ENCODE assay signal across 27 cellular contexts in the genomic region with DNA sequence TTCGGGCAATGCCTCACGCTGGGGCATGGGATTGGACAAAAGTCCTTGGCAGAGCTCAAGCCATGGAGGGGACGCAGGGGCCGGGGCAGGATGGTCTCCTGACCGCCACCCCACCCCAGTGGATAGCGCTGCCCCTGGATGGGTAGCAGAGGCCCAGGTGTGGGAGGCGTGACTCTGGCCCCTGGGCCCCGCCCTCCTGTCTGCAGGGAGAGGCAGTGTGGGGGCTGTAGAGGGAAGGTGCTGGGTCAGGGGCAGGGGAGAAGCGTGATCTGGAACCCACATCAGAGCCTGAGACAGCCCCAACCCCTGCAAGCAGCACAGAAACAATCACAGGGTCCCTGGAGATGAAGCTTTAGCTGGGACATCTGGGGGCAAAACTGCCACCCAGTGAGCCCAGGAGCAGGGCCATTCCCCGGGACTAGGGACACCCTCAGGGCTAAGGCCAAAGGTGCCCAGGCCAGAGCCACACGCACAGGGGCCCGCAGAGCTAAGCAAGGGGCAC. TPM values are rescaled to one million over a fixed set of nuclear protein-coding genes. Genes with fewer than 3 reads are reported as not detected.
DNase-seq lines count a peak whose midpoint lies in the region; ATAC-seq, FAIRE-seq and TF ChIP-seq lines count a peak whose summit lies in the region.
"Had no signal": no experiment of that assay in that cellular context is flagged by ENCODE, and none has a peak within 500 bp of the region (broad histone marks: within the 10 kb centered on the region; RNA-seq: fewer than 3 reads in every experiment).

No MANE protein-coding gene starts in this region.

- H3K4me3 ChIP-seq in A673 (ENCODE audit: low read depth, low read length, poor library complexity, severe bottlenecking) (no peak overlapping the region), mesendoderm (ENCODE audit: low read length) (no peak overlapping the region), HepG2 (replicated peaks in 1 of 3; ENCODE audit: insufficient read depth in 1 of 3, low read depth in 2 of 3, low read length in 3 of 3) (no peak overlapping the region)
- H3K4me3 ChIP-seq: cardiac muscle cell, lung, Peyer's patch, SJSA1 had no signal

- no peak overlapping the region for H2BK120ac ChIP-seq in mesendoderm (ENCODE audit: low read depth, low read length)

- POLR2A ChIA-PET in A673 (lab: Charles Lee; ENCODE audit: low non-redundant PET), result no interaction called here
- POLR2A ChIA-PET in RWPE1 (lab: Yijun Ruan, JAX; ENCODE audit: low non-redundant PET), result no interaction called here
- POLR2A ChIA-PET in HepG2 (lab: Yijun Ruan, JAX), result no interaction called here

- H3K4me3 Mint-ChIP-seq in CD14-positive monocyte, result no peak overlapping the region
- H3K4me3 Mint-ChIP-seq: activated CD4-positive, alpha-beta T cell treated with anti-CD3 and anti-CD28 coated beads for 36 hours; CD4-positive, CD25-positive, alpha-beta regulatory T cell; HFFc6; stimulated activated effector memory CD8-positive, alpha-beta T cell treated with anti-CD3 and anti-CD28 coated beads, Interleukin-12 subunit alpha, Interleukin-12 subunit beta, amount 100 ng/mL, for 72 hours; T-helper 1 cell treated with Interleukin-12 subunit alpha and Interleukin-12 subunit beta and Interleukin-4 antibody, amounts not matched to agents 30 μg/mL and 1 μg/mL, for 36 hours had no signal

- H3K36me3 ChIP-seq in A673 (ENCODE audit: insufficient read depth, low read length, poor library complexity, severe bottlenecking), result no peaks in the 10 kb centered on the region
- H3K36me3 ChIP-seq in mesendoderm (ENCODE audit: control insufficient read depth, insufficient read depth, low read length), result no peaks in the 10 kb centered on the region
- peaks cover 2 to 7% of the 10 kb centered on the region in 2 experiments; a peak in 3 of 5 replicates for H3K36me3 ChIP-seq in HepG2 (replicated peaks in 1 of 2; ENCODE audit: control insufficient read depth in 1 of 2, insufficient read depth in 2 of 2, low read length in 2 of 2)
- H3K36me3 ChIP-seq: cardiac muscle cell had no signal

- ATAC-seq in HepG2 (no peak), HG03108 (IDR thresholded peaks at IDR 0.05; ENCODE audit: unreplicated experiment) (no peak)
- ATAC-seq: activated CD4-positive, alpha-beta T cell treated with anti-CD3 and anti-CD28 coated beads for 36 hours; stimulated activated effector memory CD8-positive, alpha-beta T cell treated with anti-CD3 and anti-CD28 coated beads, Interleukin-12 subunit alpha, Interleukin-12 subunit beta, amount 100 ng/mL, for 72 hours had no signal

- H2BK5ac ChIP-seq in mesendoderm (ENCODE audit: low read length), result no peak overlapping the region

- no peak overlapping the region for H3K4me2 ChIP-seq in mesendoderm (ENCODE audit: low read length)
- no peak overlapping the region for H3K4me2 ChIP-seq in HepG2 (ENCODE audit: low read depth, low read length)

- no peak overlapping the region for H3K27ac Mint-ChIP-seq in CD14-positive monocyte
- H3K27ac Mint-ChIP-seq: activated CD4-positive, alpha-beta T cell treated with anti-CD3 and anti-CD28 coated beads for 36 hours; CD4-positive, CD25-positive, alpha-beta regulatory T cell; HFFc6; stimulated activated effector memory CD8-positive, alpha-beta T cell treated with anti-CD3 and anti-CD28 coated beads, Interleukin-12 subunit alpha, Interleukin-12 subunit beta, amount 100 ng/mL, for 72 hours; T-helper 1 cell treated with Interleukin-12 subunit alpha and Interleukin-12 subunit beta and Interleukin-4 antibody, amounts not matched to agents 30 μg/mL and 1 μg/mL, for 36 hours had no signal

- no peak overlapping the region for H4K5ac ChIP-seq in mesendoderm (ENCODE audit: low read length)

- H2AK5ac ChIP-seq in mesendoderm (ENCODE audit: low read length), result no peak overlapping the region

- H4K8ac ChIP-seq in mesendoderm (ENCODE audit: low read depth, low read length), result no peak overlapping the region

- no peak for TF ChIP-seq POLR2A in HepG2 (IDR thresholded peaks at IDR 0.05; ENCODE audit: insufficient read depth in 1 of 2, low read depth in 2 of 2, low read length in 2 of 2)

- H3K4me1 Mint-ChIP-seq in CD14-positive monocyte, result peaks cover 75% of the 10 kb centered on the region

- H3K36me3 Mint-ChIP-seq in CD14-positive monocyte, result peaks cover 35 to 45% of the 10 kb centered on the region in 2 donors
- H3K36me3 Mint-ChIP-seq: stimulated activated effector memory CD8-positive, alpha-beta T cell treated with anti-CD3 and anti-CD28 coated beads, Interleukin-12 subunit alpha, Interleukin-12 subunit beta, amount 100 ng/mL, for 72 hours had no signal

- H3K27ac ChIP-seq in A673 (ENCODE audit: low read depth, low read length, poor library complexity, severe bottlenecking), result peak overlapping the region; percentile 32
- H3K27ac ChIP-seq in RWPE1, result peak overlapping the region; percentile 99
- no peak overlapping the region for H3K27ac ChIP-seq in mesendoderm (ENCODE audit: low read depth, low read length)
- H3K27ac ChIP-seq in HepG2 (ENCODE audit: extremely low read length, insufficient read depth, low read length), result no peak overlapping the region
- H3K27ac ChIP-seq: cardiac muscle cell, Peyer's patch, SJSA1 had no signal

- BruUV-seq in A673 (replicated peaks; lab: Mats Ljungman, UMichigan) (no TSS peak), HepG2 (replicated peaks; lab: Mats Ljungman, UMichigan) (no TSS peak)

- intact Hi-C loops in A673 (cut with micrococcal nuclease; ENCODE audit: unreplicated experiment) (no loop called here), CD14-positive monocyte (cut with micrococcal nuclease) (no loop called here), HepG2 (cut with micrococcal nuclease; ENCODE audit: unreplicated experiment) (no loop called here)

- H3K79me2 ChIP-seq in mesendoderm (ENCODE audit: control insufficient read depth, insufficient read depth, low read length) (no peaks in the 10 kb centered on the region), HepG2 (ENCODE audit: insufficient read depth, low read length) (peaks cover 30% of the 10 kb centered on the region)

- TF ChIP-seq EP300 in HepG2 (IDR thresholded peaks at IDR 0.05; ENCODE audit: low read depth in 2 of 2, low read length in 2 of 2) (no peak), HepG2 (CRISPR knock-in tag; IDR thresholded peaks at IDR 0.05; ENCODE audit: borderline replicate concordance) (no peak)

- FAIRE-seq in HepG2 (lab: Jason Lieb, UNC), result no peak
- FAIRE-seq: kidney, urothelium cell line had no signal

- no peak overlapping the region for H2AFZ ChIP-seq in HepG2 (ENCODE audit: low read length)

- H3K27me3 ChIP-seq in A673 (replicated peaks; ENCODE audit: insufficient read depth, low read depth, low read length, poor library complexity), result no peaks in the 10 kb centered on the region
- H3K27me3 ChIP-seq in mesendoderm (ENCODE audit: insufficient read depth, low read length, poor library complexity), result no peaks in the 10 kb centered on the region
- no peaks in the 10 kb centered on the region for H3K27me3 ChIP-seq in HepG2 (ENCODE audit: control insufficient read depth in 1 of 2, insufficient read depth in 2 of 2, low read length in 2 of 2)
- H3K27me3 ChIP-seq: Peyer's patch, SJSA1 had no signal

- H3K9me3 ChIP-seq in A673 (ENCODE audit: low read depth, low read length, poor library complexity, severe bottlenecking), result no peaks in the 10 kb centered on the region
- H3K9me3 ChIP-seq in HepG2 (ENCODE audit: low read length), result no peaks in the 10 kb centered on the region
- H3K9me3 ChIP-seq: Peyer's patch, SJSA1 had no signal

- H3K23ac ChIP-seq in mesendoderm (ENCODE audit: low read length), result no peak overlapping the region

- no peak overlapping the region for H3K18ac ChIP-seq in mesendoderm (ENCODE audit: low read length)

- TF ChIP-seq CTCF in A673 (conservative IDR thresholded peaks at IDR 0.05; ENCODE audit: low read depth, low read length) (no peak), CD14-positive monocyte (IDR thresholded peaks at IDR 0.05) (no peak), RWPE1 (conservative IDR thresholded peaks at IDR 0.05; ENCODE audit: low read depth) (no peak), HepG2 (CRISPR knock-in tag; IDR thresholded peaks at IDR 0.05) (no peak)

- no peaks in the 10 kb centered on the region for H3K79me1 ChIP-seq in mesendoderm (ENCODE audit: low read length)

- CTCF ChIA-PET in A673 (lab: Charles Lee), result no interaction called here
- CTCF ChIA-PET in RWPE1 (lab: Yijun Ruan, JAX), result interaction anchor here (0.6 kb wide), 1 partner anchor 229 kb away, joined by 3 read pairs; no protein-coding TSS in a partner anchor
- CTCF ChIA-PET in HepG2 (lab: Yijun Ruan, JAX; ENCODE audit: low intra/inter-chr PET ratio, low total read pairs), result no interaction called here

- peak overlapping the region; percentile 34 for H3K56ac ChIP-seq in mesendoderm (ENCODE audit: low read length)

- H3K4ac ChIP-seq in mesendoderm (ENCODE audit: low read depth, low read length), result no peak overlapping the region

- peaks cover 29% of the 10 kb centered on the region for H4K20me1 ChIP-seq in HepG2 (ENCODE audit: insufficient read depth, low read length)

- TF ChIP-seq RAD21 in HepG2 (CRISPR knock-in tag; IDR thresholded peaks at IDR 0.05), result no peak

- H3K9ac ChIP-seq in mesendoderm (ENCODE audit: low read length) (no peak overlapping the region), HepG2 (ENCODE audit: insufficient read depth, low read depth, low read length) (no peak overlapping the region)

- no peak for DNase-seq in A673 (ENCODE audit: low spot score)
- DNase-seq in CD14-positive monocyte (ENCODE audit: low spot score), result peak; percentile 33
- DNase-seq in RWPE1 (ENCODE audit: low spot score), result no peak
- no peak for DNase-seq in mesendoderm
- DNase-seq in HepG2 (ENCODE audit: low spot score), result no peak
- no peak for DNase-seq in NCI-H2081 treated with DMSO at 0.1 percent for 48 hours (lab: John Stamatoyannopoulos, UW)
- no peak for DNase-seq in NCI-H774 (lab: John Stamatoyannopoulos, UW)
- DNase-seq: ACHN; activated CD4-positive, alpha-beta T cell treated with anti-CD3 and anti-CD28 coated beads for 36 hours; activated naive CD4-positive, alpha-beta T cell treated with anti-CD3 and anti-CD28 coated beads, Interleukin-2, amount 50 U/mL, for 16 hours; activated T-cell treated with anti-CD3 and anti-CD28 coated beads, Interleukin-2, amount 50 U/mL, for 48 hours; CD4-positive, CD25-positive, alpha-beta regulatory T cell; dermis blood vessel endothelial cell; HFFc6; KG1; NCI-H1436 treated with DMSO at 0.1 percent for 48 hours; NCI-H2171; NCI-H510A treated with DMSO at 0.1 percent for 48 hours had no signal

- WGBS in mesendoderm (ENCODE audit: extremely low coverage, insufficient coverage, low lambda C conversion rate), result no CpG with 5 or more reads among the region's 12 CpGs
- 100% methylated on average over 4 of the region's 12 CpGs for WGBS in HepG2 (ENCODE audit: low lambda C conversion rate)

- peaks cover 0 to 3% (median 0%) of the 10 kb centered on the region in 3 donors for H3K27me3 Mint-ChIP-seq in CD14-positive monocyte (ENCODE audit: low read depth in 3 of 3)
- H3K27me3 Mint-ChIP-seq: CD4-positive, CD25-positive, alpha-beta regulatory T cell had no signal

- H3K9me3 Mint-ChIP-seq in CD14-positive monocyte, result peaks cover 0 to 2% (median 0%) of the 10 kb centered on the region in 7 donors
- H3K9me3 Mint-ChIP-seq: CD4-positive, CD25-positive, alpha-beta regulatory T cell; HFFc6; stimulated activated effector memory CD8-positive, alpha-beta T cell treated with anti-CD3 and anti-CD28 coated beads, Interleukin-12 subunit alpha, Interleukin-12 subunit beta, amount 100 ng/mL, for 72 hours; T-helper 1 cell treated with Interleukin-12 subunit alpha and Interleukin-12 subunit beta and Interleukin-4 antibody, amounts not matched to agents 30 μg/mL and 1 μg/mL, for 36 hours had no signal

- no peak overlapping the region for H2BK15ac ChIP-seq in mesendoderm (replicated peaks; ENCODE audit: low read depth)

- H3K4me1 ChIP-seq in A673 (ENCODE audit: insufficient read depth, low read length, poor library complexity, severe bottlenecking) (peaks cover 72% of the 10 kb centered on the region), mesendoderm (ENCODE audit: control insufficient read depth, low read depth, low read length) (no peaks in the 10 kb centered on the region), HepG2 (ENCODE audit: insufficient read depth, low read length) (peaks cover 16% of the 10 kb centered on the region)

- in situ Hi-C loops in HepG2 (cut with HindIII; ENCODE audit: extremely low pct_ligation_motif_present, low pct_unique_long_range_greater_than_20kb), result no loop called here

RNA-seq across cellular contexts. Expression of a gene that starts 36.2 kb away (rescaled TPM):
- total RNA-seq in A673 (2021) (19.5 and 22.7 TPM in 2 replicates), HepG2 (2016; rRNA removed; fragmentation: Illumina TruSeq; extraction: Trizol) (10.5 and 12.3 TPM in 2 replicates)
- polyA plus RNA-seq in CD14-positive monocyte (1 to 10 TPM; 8.1 to 8.7 TPM), HepG2 (2011; rRNA removed) (5.9 and 6.3 TPM in 2 replicates)
- polyA plus RNA-seq in mesendoderm (2013, experiment 1 of 2), result 2.0 TPM
- 2.2 TPM for polyA plus RNA-seq in mesendoderm (2013, experiment 2 of 2)
- 2.1 and 2.2 TPM in 2 replicates for total RNA-seq in HepG2 (2016; cell fraction: cytosol; rRNA removed; fragmentation: Illumina TruSeq; extraction: Trizol; ENCODE audit: low read depth)
- 9.0 and 12.3 TPM in 2 replicates for total RNA-seq in HepG2 (2016; cell fraction: insoluble cytoplasmic fraction; rRNA removed; fragmentation: Illumina TruSeq; extraction: Trizol)
- total RNA-seq in HepG2 (2016; cell fraction: membrane; rRNA removed; fragmentation: Illumina TruSeq; extraction: Trizol), result 5.3 TPM in 2 replicates
- total RNA-seq in HepG2 (2016; cell fraction: nucleus; rRNA removed; fragmentation: Illumina TruSeq; extraction: Trizol), result 8.0 and 9.6 TPM in 2 replicates
- 4.1 and 5.8 TPM in 2 replicates for polyA plus RNA-seq in HepG2 (2011; cell fraction: cytosol; rRNA removed)
- 28.9 and 40.8 TPM in 2 replicates for polyA plus RNA-seq in HepG2 (2011; cell fraction: nucleus; rRNA removed)
- polyA plus RNA-seq in HepG2 (2012), result 6.2 and 7.1 TPM in 2 replicates
- 0.80 TPM in 2 replicates for polyA plus RNA-seq in HepG2 (2016; cell fraction: cytosol; fragmentation: Illumina TruSeq; extraction: Trizol; ENCODE audit: low read depth)
- 8.9 and 10.6 TPM in 2 replicates for polyA plus RNA-seq in HepG2 (2016; cell fraction: insoluble cytoplasmic fraction; fragmentation: Illumina TruSeq; extraction: Trizol; ENCODE audit: low read depth)
- 2.4 and 2.5 TPM in 2 replicates for polyA plus RNA-seq in HepG2 (2016; cell fraction: membrane; fragmentation: Illumina TruSeq; extraction: Trizol; ENCODE audit: low read depth)
- polyA plus RNA-seq in HepG2 (2016; cell fraction: nucleus; fragmentation: Illumina TruSeq; extraction: Trizol; ENCODE audit: insufficient read depth, low read depth), result 15.3 and 15.7 TPM in 2 replicates
- polyA minus RNA-seq in HepG2 (2011; rRNA and poly(A)+ RNA removed; ENCODE audit: low replicate concordance), result 14.5 and 16.4 TPM in 2 replicates
- polyA minus RNA-seq in HepG2 (2011; cell fraction: cytosol; rRNA and poly(A)+ RNA removed), result 9.2 and 9.6 TPM in 2 replicates
- 10.6 and 13.4 TPM in 2 replicates for polyA minus RNA-seq in HepG2 (2011; cell fraction: nucleus; rRNA and poly(A)+ RNA removed)

RNA-seq across cellular contexts. Expression of a gene that starts 59.8 kb away (rescaled TPM):
- total RNA-seq in A673 (2021) (44.7 and 48.4 TPM in 2 replicates), HepG2 (2016; rRNA removed; fragmentation: Illumina TruSeq; extraction: Trizol) (12.0 and 13.9 TPM in 2 replicates)
- polyA plus RNA-seq in CD14-positive monocyte (10 to 100 TPM; 30.9 to 38.0 TPM), HepG2 (2011; rRNA removed) (5.5 and 7.1 TPM in 2 replicates)
- polyA plus RNA-seq in mesendoderm (2013, experiment 1 of 2), result 21.7 TPM
- 22.2 TPM for polyA plus RNA-seq in mesendoderm (2013, experiment 2 of 2)
- 7.7 and 7.9 TPM in 2 replicates for total RNA-seq in HepG2 (2016; cell fraction: cytosol; rRNA removed; fragmentation: Illumina TruSeq; extraction: Trizol; ENCODE audit: low read depth)
- 9.6 and 13.9 TPM in 2 replicates for total RNA-seq in HepG2 (2016; cell fraction: insoluble cytoplasmic fraction; rRNA removed; fragmentation: Illumina TruSeq; extraction: Trizol)
- total RNA-seq in HepG2 (2016; cell fraction: membrane; rRNA removed; fragmentation: Illumina TruSeq; extraction: Trizol), result 17.8 and 22.1 TPM in 2 replicates
- 10.1 and 11.0 TPM in 2 replicates for total RNA-seq in HepG2 (2016; cell fraction: nucleus; rRNA removed; fragmentation: Illumina TruSeq; extraction: Trizol)
- 7.1 and 10.4 TPM in 2 replicates for polyA plus RNA-seq in HepG2 (2011; cell fraction: cytosol; rRNA removed)
- polyA plus RNA-seq in HepG2 (2011; cell fraction: nucleus; rRNA removed), result 9.4 and 12.5 TPM in 2 replicates
- 6.0 and 9.5 TPM in 2 replicates for polyA plus RNA-seq in HepG2 (2012)
- polyA plus RNA-seq in HepG2 (2016; cell fraction: cytosol; fragmentation: Illumina TruSeq; extraction: Trizol; ENCODE audit: low read depth), result 6.4 and 8.1 TPM in 2 replicates
- polyA plus RNA-seq in HepG2 (2016; cell fraction: insoluble cytoplasmic fraction; fragmentation: Illumina TruSeq; extraction: Trizol; ENCODE audit: low read depth), result 14.5 and 15.8 TPM in 2 replicates
- polyA plus RNA-seq in HepG2 (2016; cell fraction: membrane; fragmentation: Illumina TruSeq; extraction: Trizol; ENCODE audit: low read depth), result 14.9 and 17.1 TPM in 2 replicates
- 14.9 and 17.4 TPM in 2 replicates for polyA plus RNA-seq in HepG2 (2016; cell fraction: nucleus; fragmentation: Illumina TruSeq; extraction: Trizol; ENCODE audit: insufficient read depth, low read depth)
- polyA minus RNA-seq in HepG2 (2011; rRNA and poly(A)+ RNA removed; ENCODE audit: low replicate concordance), result 18.3 and 50.6 TPM in 2 replicates
- 7.9 and 8.8 TPM in 2 replicates for polyA minus RNA-seq in HepG2 (2011; cell fraction: cytosol; rRNA and poly(A)+ RNA removed)
- polyA minus RNA-seq in HepG2 (2011; cell fraction: nucleus; rRNA and poly(A)+ RNA removed), result 4.7 and 8.0 TPM in 2 replicates

Comparison
In these comparisons a context has a peak if more than half of its experiments do, and no peak if none do; other contexts are left out.
1. H3K27ac ChIP-seq: peak in A673 (single experiment) and RWPE1 (single experiment); none in mesendoderm (single experiment) and HepG2 (single experiment).